Comparison of ENCODE assay signal across 8 cellular contexts in the genomic region with DNA sequence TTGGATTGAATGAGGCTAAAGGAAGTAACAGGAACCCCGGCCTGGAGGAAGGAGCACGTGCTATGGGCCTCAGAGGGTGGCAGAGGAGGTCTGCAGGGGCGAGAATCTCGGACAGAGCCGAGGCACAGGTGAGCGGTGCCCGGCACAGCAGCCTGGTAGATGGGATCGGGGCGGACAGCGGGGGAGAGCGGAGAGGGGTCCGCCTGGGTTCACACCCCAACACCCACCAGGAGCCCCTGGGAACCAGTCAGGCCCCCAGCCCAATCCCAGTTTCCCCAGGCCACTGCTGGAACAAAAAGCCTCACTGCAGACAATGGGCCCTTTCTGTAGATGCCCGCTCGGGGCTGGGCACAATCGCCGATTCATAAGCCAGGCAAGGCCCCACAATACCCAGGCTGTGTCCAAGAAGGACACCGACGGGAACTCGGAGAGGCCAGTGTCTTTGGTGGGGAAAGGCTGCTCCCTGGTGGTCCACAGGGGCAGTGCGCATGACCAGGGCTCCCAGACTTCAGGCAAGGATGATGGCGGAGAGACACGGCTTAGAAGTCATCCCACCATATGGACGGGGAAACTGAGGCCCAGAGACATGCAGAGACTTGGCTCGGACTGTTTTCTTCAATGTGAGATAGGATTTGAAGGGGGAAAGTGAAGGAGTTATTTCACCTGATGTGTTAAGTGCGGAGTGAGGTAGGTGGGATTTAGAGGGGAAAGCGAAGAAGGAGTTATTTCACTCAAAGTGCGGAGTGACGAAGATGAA.
DNase-seq lines count a peak whose midpoint lies in the region; ATAC-seq and TF ChIP-seq lines count a peak whose summit lies in the region.

No MANE protein-coding gene starts in this region.

- H3K4ac ChIP-seq in mesendoderm (ENCODE audit: low read depth, low read length): no peak overlapping the region

- H3K9ac ChIP-seq in mesendoderm (ENCODE audit: low read length): no peak overlapping the region

- no peak overlapping the region for H2BK120ac ChIP-seq in mesendoderm (ENCODE audit: low read depth, low read length)

- no peak overlapping the region for H2BK5ac ChIP-seq in mesendoderm (ENCODE audit: low read length)

- H4K5ac ChIP-seq in mesendoderm (ENCODE audit: low read length): no peak overlapping the region

- no peak overlapping the region for H3K27ac ChIP-seq in effector memory CD4-positive, alpha-beta T cell (ENCODE audit: insufficient read depth, low read length, poor library complexity, severe bottlenecking)
- no peak overlapping the region for H3K27ac ChIP-seq in mesendoderm (ENCODE audit: low read depth, low read length)

- peaks cover 4% of the 10 kb centered on the region for H3K4me1 ChIP-seq in effector memory CD4-positive, alpha-beta T cell (ENCODE audit: control insufficient read depth, insufficient read depth, low read length, poor library complexity, severe bottlenecking)
- no peaks in the 10 kb centered on the region for H3K4me1 ChIP-seq in mesendoderm (ENCODE audit: control insufficient read depth, low read depth, low read length)

- no peak overlapping the region for H3K23ac ChIP-seq in mesendoderm (ENCODE audit: low read length)

- no peak overlapping the region for H3K4me3 Mint-ChIP-seq in activated CD8-positive, alpha-beta T cell treated with anti-CD3 and anti-CD28 coated beads for 36 hours

- no peaks in the 10 kb centered on the region for H3K9me3 ChIP-seq in effector memory CD4-positive, alpha-beta T cell (ENCODE audit: control insufficient read depth, low read length)

- H3K36me3 ChIP-seq in effector memory CD4-positive, alpha-beta T cell (ENCODE audit: control insufficient read depth, insufficient read depth, low read length): no peaks in the 10 kb centered on the region
- H3K36me3 ChIP-seq in mesendoderm (ENCODE audit: control insufficient read depth, insufficient read depth, low read length): no peaks in the 10 kb centered on the region

- ATAC-seq in HG02798 (IDR thresholded peaks at IDR 0.05; ENCODE audit: poor library complexity, unreplicated experiment): peak; percentile 61
- ATAC-seq in activated CD8-positive, alpha-beta T cell treated with anti-CD3 and anti-CD28 coated beads for 36 hours: peak; percentile 70

- no peaks in the 10 kb centered on the region for H3K79me2 ChIP-seq in mesendoderm (ENCODE audit: control insufficient read depth, insufficient read depth, low read length)

- H3K9me3 Mint-ChIP-seq in activated CD8-positive, alpha-beta T cell treated with anti-CD3 and anti-CD28 coated beads for 36 hours: no peaks in the 10 kb centered on the region

- no peaks in the 10 kb centered on the region for H3K79me1 ChIP-seq in mesendoderm (ENCODE audit: low read length)

- no peak overlapping the region for H2AK5ac ChIP-seq in mesendoderm (ENCODE audit: low read length)

- H3K27ac Mint-ChIP-seq in activated CD8-positive, alpha-beta T cell treated with anti-CD3 and anti-CD28 coated beads for 36 hours: no peak overlapping the region

- CTCF ChIA-PET in activated CD8-positive, alpha-beta T cell treated with anti-CD3 and anti-CD28 coated beads for 36 hours (lab: Charles Lee): interaction anchor here (1.1 to 2.4 kb wide), 8 partner anchors 14 to 519 kb away, joined by 3 to 15 read pairs (median 7); no protein-coding TSS in a partner anchor

- TF ChIP-seq CTCF in activated CD8-positive, alpha-beta T cell treated with anti-CD3 and anti-CD28 coated beads for 36 hours (IDR thresholded peaks at IDR 0.05): peak; percentile 94

- H4K8ac ChIP-seq in mesendoderm (ENCODE audit: low read depth, low read length): no peak overlapping the region

- 98% methylated on average over 4 of the region's 28 CpGs for WGBS in mesendoderm (ENCODE audit: extremely low coverage, insufficient coverage, low lambda C conversion rate)

- H3K4me1 Mint-ChIP-seq in activated CD8-positive, alpha-beta T cell treated with anti-CD3 and anti-CD28 coated beads for 36 hours (ENCODE audit: low read depth): no peaks in the 10 kb centered on the region

- intact Hi-C loops in activated CD8-positive, alpha-beta T cell treated with anti-CD3 and anti-CD28 coated beads for 36 hours (cut with micrococcal nuclease): loop anchor here (2.0 to 5.0 kb wide), 2 partner anchors 426 to 517 kb away; no protein-coding TSS in a partner anchor

- no peak overlapping the region for H3K18ac ChIP-seq in mesendoderm (ENCODE audit: low read length)

- no peak overlapping the region for H2BK15ac ChIP-seq in mesendoderm (replicated peaks; ENCODE audit: low read depth)

- no peaks in the 10 kb centered on the region for H3K27me3 ChIP-seq in effector memory CD4-positive, alpha-beta T cell (replicated peaks; ENCODE audit: control insufficient read depth, insufficient read depth, low read length, poor library complexity, severe bottlenecking)
- H3K27me3 ChIP-seq in mesendoderm (ENCODE audit: insufficient read depth, low read length, poor library complexity): no peaks in the 10 kb centered on the region

- no peak overlapping the region for H3K4me3 ChIP-seq in effector memory CD4-positive, alpha-beta T cell (ENCODE audit: insufficient read depth, low read depth, low read length, poor library complexity, severe bottlenecking)
- no peak overlapping the region for H3K4me3 ChIP-seq in mesendoderm (ENCODE audit: low read length)

- peaks cover 6% of the 10 kb centered on the region for H3K27me3 Mint-ChIP-seq in activated CD8-positive, alpha-beta T cell treated with anti-CD3 and anti-CD28 coated beads for 36 hours

- no peak overlapping the region for H3K56ac ChIP-seq in mesendoderm (ENCODE audit: low read length)

- no peaks in the 10 kb centered on the region for H3K36me3 Mint-ChIP-seq in activated CD8-positive, alpha-beta T cell treated with anti-CD3 and anti-CD28 coated beads for 36 hours (ENCODE audit: low read depth)

- DNase-seq in DMS53 (lab: John Stamatoyannopoulos, UW): peak; percentile 66
- peak; percentile 39 for DNase-seq in NCI-H69 (lab: John Stamatoyannopoulos, UW)
- DNase-seq in activated CD8-positive, alpha-beta T cell treated with anti-CD3 and anti-CD28 coated beads for 36 hours: peak; percentile 71
- peak; percentile 31 to 57 (median 46) for DNase-seq in effector memory CD4-positive, alpha-beta T cell
- DNase-seq in mesendoderm: peak; percentile 74
- peak; percentile 16 to 35 for DNase-seq in stimulated activated CD8-positive, alpha-beta memory T cell treated with anti-CD3 and anti-CD28 coated beads, Interleukin-15, amount 100 ng/mL, for 48 hours (ENCODE audit: low read depth in 2 of 2)
- no peak for DNase-seq in cerebellar nuclear complex (lab: John Stamatoyannopoulos, UW)

- H3K4me2 ChIP-seq in mesendoderm (ENCODE audit: low read length): no peak overlapping the region

- POLR2A ChIA-PET in activated CD8-positive, alpha-beta T cell treated with anti-CD3 and anti-CD28 coated beads for 36 hours (lab: Charles Lee): no interaction called here

Comparison
In these comparisons a context has a peak if more than half of its experiments do, and no peak if none do; other contexts are left out.
1. DNase-seq: peak in DMS53 (single experiment), NCI-H69 (single experiment), activated CD8-positive, alpha-beta T cell treated with anti-CD3 and anti-CD28 coated beads for 36 hours (single experiment), effector memory CD4-positive, alpha-beta T cell (3 of 3), mesendoderm (single experiment) and stimulated activated CD8-positive, alpha-beta memory T cell treated with anti-CD3 and anti-CD28 coated beads, Interleukin-15, amount 100 ng/mL, for 48 hours (2 of 2); none in cerebellar nuclear complex (0 of 2).